8 cellular contexts compared by ENCODE assay signal in genomic region chr12:66131067-66131688, GRCh38. TPM values are rescaled to one million over a fixed set of nuclear protein-coding genes. Genes with fewer than 3 reads are reported as not detected.
A peak's percentile ranks its signal among the peaks of the same experiment; 100 is the strongest.
DNase-seq lines count a peak whose midpoint lies in the region; ATAC-seq, FAIRE-seq and TF ChIP-seq lines count a peak whose summit lies in the region.

No MANE protein-coding gene starts in this region.

- H3K4me3 Mint-ChIP-seq in astrocyte (ENCODE audit: unreplicated experiment), result peak overlapping the region; percentile 96

- TF ChIP-seq CTCF in astrocyte (IDR thresholded peaks at IDR 0.05; ENCODE audit: insufficient read depth, low read depth, low read length), result no peak
- no peak for TF ChIP-seq CTCF in lower lobe of right lung (IDR thresholded peaks at IDR 0.05)
- no peak for TF ChIP-seq CTCF in uterus (IDR thresholded peaks at IDR 0.05)

- H3K27ac ChIP-seq in astrocyte (ENCODE audit: low read depth, low read length) (peak overlapping the region; percentile 86), lower lobe of right lung (peak overlapping the region; percentile 74), uterus (peak overlapping the region; percentile 57 to 64)

- no peaks in the 10 kb centered on the region for H3K27me3 ChIP-seq in astrocyte (ENCODE audit: insufficient read depth, low read length)
- no peaks in the 10 kb centered on the region for H3K27me3 ChIP-seq in lower lobe of right lung (ENCODE audit: low read depth)
- H3K27me3 ChIP-seq in uterus, result no peaks in the 10 kb centered on the region

- peaks cover 26% of the 10 kb centered on the region for H3K4me1 Mint-ChIP-seq in astrocyte (ENCODE audit: low read depth, unreplicated experiment)

- peak; percentile 12 for ATAC-seq in HG03378 (IDR thresholded peaks at IDR 0.05; ENCODE audit: unreplicated experiment)
- ATAC-seq in lower lobe of right lung, result peak in 1 of 2 donors; percentile 15
- no peak for ATAC-seq in HG02970 (IDR thresholded peaks at IDR 0.05; ENCODE audit: low FRiP score, unreplicated experiment)

- H3K79me2 ChIP-seq in astrocyte (ENCODE audit: insufficient read depth, low read length), result peaks cover 49% of the 10 kb centered on the region

- H3K27me3 Mint-ChIP-seq in astrocyte (ENCODE audit: low read depth, unreplicated experiment), result no peaks in the 10 kb centered on the region

- peaks cover 15% of the 10 kb centered on the region for H4K20me1 ChIP-seq in astrocyte (ENCODE audit: insufficient read depth, low read length)

- H3K36me3 ChIP-seq in ES-I3 (ENCODE audit: insufficient read depth, low read length) (peaks cover 17% of the 10 kb centered on the region; the same call in 1 of the 2 replicates), astrocyte (ENCODE audit: insufficient read depth, low read length) (peaks cover 19% of the 10 kb centered on the region), lower lobe of right lung (peaks cover 27% of the 10 kb centered on the region), uterus (no peaks in the 10 kb centered on the region)

- H3K9me3 Mint-ChIP-seq in astrocyte (ENCODE audit: unreplicated experiment), result no peaks in the 10 kb centered on the region

- H3K4me2 ChIP-seq in astrocyte (ENCODE audit: low read length), result peak overlapping the region; percentile 91

- H3K4me1 ChIP-seq in ES-I3 (ENCODE audit: insufficient read depth, low read length), result peaks cover 13% of the 10 kb centered on the region
- peaks cover 15% of the 10 kb centered on the region for H3K4me1 ChIP-seq in astrocyte (ENCODE audit: insufficient read depth, low read length)
- peaks cover 30% of the 10 kb centered on the region for H3K4me1 ChIP-seq in lower lobe of right lung
- H3K4me1 ChIP-seq in uterus, result no peaks in the 10 kb centered on the region

- H3K9ac ChIP-seq in ES-I3 (ENCODE audit: low read depth, low read length) (peak overlapping the region; percentile 91), astrocyte (ENCODE audit: low read length) (peak overlapping the region; percentile 94)

- no peaks in the 10 kb centered on the region for H3K9me3 ChIP-seq in ES-I3 (ENCODE audit: control insufficient read depth, insufficient read depth, low read length)
- no peaks in the 10 kb centered on the region for H3K9me3 ChIP-seq in astrocyte (ENCODE audit: insufficient read depth, low read depth, low read length)
- no peaks in the 10 kb centered on the region for H3K9me3 ChIP-seq in lower lobe of right lung
- H3K9me3 ChIP-seq in uterus, result no peaks in the 10 kb centered on the region

- peak overlapping the region; percentile 94 for H2AFZ ChIP-seq in astrocyte (ENCODE audit: low read depth, low read length)

- H3K36me3 Mint-ChIP-seq in astrocyte (ENCODE audit: low read depth, unreplicated experiment), result peaks cover 6% of the 10 kb centered on the region

- H3K4me3 ChIP-seq in astrocyte (ENCODE audit: insufficient read depth, low read depth, low read length) (peak overlapping the region; percentile 100), lower lobe of right lung (peak overlapping the region; percentile 77), uterus (peak overlapping the region; percentile 76 to 77)

- no peak for TF ChIP-seq POLR2A in uterus (IDR thresholded peaks at IDR 0.05)

- peak; percentile 9 for FAIRE-seq in astrocyte (lab: Jason Lieb, UNC)

- peak overlapping the region; percentile 96 for H3K27ac Mint-ChIP-seq in astrocyte (ENCODE audit: unreplicated experiment)

- DNase-seq in astrocyte (ENCODE audit: low read depth) (no peak), lower lobe of right lung (no peak), uterus (no peak), SHP77 (lab: John Stamatoyannopoulos, UW) (no peak), NCI-H187 (lab: John Stamatoyannopoulos, UW) (no peak)

- intact Hi-C loops in lower lobe of right lung (cut with DNase I), result no loop called here
- intact Hi-C loops in uterus (cut with DNase I; ENCODE audit: low total_unique reads), result no loop called here

RNA-seq across cellular contexts. Expression of gene LLPH, which starts 0.6 kb away (rescaled TPM):
- total RNA-seq in astrocyte (34.6 and 37.3 TPM in 2 replicates), lower lobe of right lung (19.3 TPM), uterus (10 to 100 TPM in 1 of 4 donors, 1 to 10 TPM in 3; 3.5 to 17.1 (median 7.2) TPM)

RNA-seq across cellular contexts. Expression of gene TMBIM4, which starts 38.6 kb away (rescaled TPM):
- total RNA-seq in astrocyte, result 41.2 and 41.5 TPM in 2 replicates
- total RNA-seq in lower lobe of right lung, result 174 TPM
- 100 to 1,000 TPM; 102 to 187 (median 146) TPM for total RNA-seq in uterus

RNA-seq across cellular contexts. Expression of gene IRAK3, which starts 57.8 kb away (rescaled TPM):
- 0.05 and 0.10 TPM in 2 replicates for total RNA-seq in astrocyte
- total RNA-seq in lower lobe of right lung, result 50.7 TPM
- 10 to 100 TPM; 18.7 to 39.7 (median 24.2) TPM for total RNA-seq in uterus

Comparison
In these comparisons a context has a peak if more than half of its experiments do, and no peak if none do; other contexts are left out.
1. RNA of gene IRAK3, which starts 57.8 kb away (total RNA-seq): 50.7 TPM in lower lobe of right lung (single experiment) and 18.7 to 39.7 TPM in uterus; 0.05 to 0.10 TPM in astrocyte; every median in the first group is over 10 times any median in the second.
2. Peak in every context shown above with its lines, with median percentiles within 50 percentile points of each other: H3K27ac ChIP-seq and H3K4me3 ChIP-seq.